8 cellular contexts compared by ENCODE assay signal in the genomic region with DNA sequence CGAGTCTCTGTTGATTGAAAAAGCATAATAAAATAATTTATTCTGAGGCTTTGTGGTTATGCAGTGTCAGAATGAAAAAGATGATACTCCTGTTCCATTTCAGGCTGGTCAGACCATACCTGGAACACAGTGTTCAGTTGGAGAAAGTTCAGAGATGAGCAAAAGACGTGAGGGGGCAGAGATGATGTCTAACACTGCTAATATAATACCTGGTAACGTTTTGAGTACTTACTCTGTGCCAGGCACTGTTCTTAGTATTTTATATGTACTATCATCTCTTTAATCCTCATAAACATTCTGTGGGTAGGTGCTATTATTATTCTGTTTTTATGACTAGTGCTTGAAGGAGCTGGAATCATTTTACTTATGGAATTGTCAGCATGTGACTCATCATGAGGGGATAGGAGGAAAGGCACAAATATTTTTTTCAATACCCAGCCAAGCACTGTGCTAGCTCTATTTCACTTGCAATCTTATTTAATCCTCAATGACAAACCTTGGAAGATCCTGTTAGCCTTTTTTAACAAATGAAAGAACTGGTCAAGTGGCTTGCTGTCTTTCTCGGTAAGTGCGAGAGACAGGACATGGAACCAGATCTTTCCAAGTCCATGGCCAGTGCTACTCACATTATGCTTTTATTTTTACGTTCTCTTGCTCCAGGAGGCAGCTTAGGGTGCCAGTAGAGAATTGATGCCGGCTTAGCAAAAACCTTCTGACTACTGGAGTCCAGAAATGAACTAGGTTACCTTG. TPM values are rescaled to one million over a fixed set of nuclear protein-coding genes. Genes with fewer than 3 reads are reported as not detected.
DNase-seq lines count a peak whose midpoint lies in the region; ATAC-seq and TF ChIP-seq lines count a peak whose summit lies in the region.

No MANE protein-coding gene starts in this region.

- peaks cover 30% of the 10 kb centered on the region for H3K36me3 Mint-ChIP-seq in activated naive CD8-positive, alpha-beta T cell treated with anti-CD3 and anti-CD28 coated beads for 36 hours

- H3K27me3 Mint-ChIP-seq in activated naive CD8-positive, alpha-beta T cell treated with anti-CD3 and anti-CD28 coated beads for 36 hours = no peaks in the 10 kb centered on the region

- peaks cover 4% of the 10 kb centered on the region for H4K20me1 ChIP-seq in hepatocyte (ENCODE audit: insufficient read depth, poor library complexity, severe bottlenecking)

- WGBS in hepatocyte (ENCODE audit: low lambda C conversion rate, missing lambda C conversion rate) = 61% methylated on average over 7 of the region's 7 CpGs

- H3K4me2 ChIP-seq in hepatocyte = peak overlapping the region; percentile 28

- H3K36me3 ChIP-seq in hepatocyte (replicated peaks; ENCODE audit: insufficient read depth, low read depth) = no peaks in the 10 kb centered on the region

- peaks cover 39% of the 10 kb centered on the region for H3K4me1 ChIP-seq in hepatocyte (ENCODE audit: insufficient read depth)

- H3K79me2 ChIP-seq in hepatocyte = peaks cover 94% of the 10 kb centered on the region

- H3K9me3 ChIP-seq in hepatocyte (ENCODE audit: low read depth) = no peaks in the 10 kb centered on the region

- H3K4me3 Mint-ChIP-seq in activated naive CD8-positive, alpha-beta T cell treated with anti-CD3 and anti-CD28 coated beads for 36 hours = peak overlapping the region; percentile 54

- peak overlapping the region; percentile 92 for H3K27ac Mint-ChIP-seq in activated naive CD8-positive, alpha-beta T cell treated with anti-CD3 and anti-CD28 coated beads for 36 hours

- no peaks in the 10 kb centered on the region for H3K9me2 ChIP-seq in hepatocyte (replicated peaks; ENCODE audit: insufficient read depth)

- H3K27ac ChIP-seq in hepatocyte (peak overlapping the region; percentile 79), substantia nigra (ENCODE audit: low read depth, low read length, poor library complexity, severe bottlenecking) (peak overlapping the region; percentile 17)

- no peak overlapping the region for H2AFZ ChIP-seq in hepatocyte

- ATAC-seq in HG03045 (IDR thresholded peaks at IDR 0.05; ENCODE audit: unreplicated experiment) (peak; percentile 68), GM21528 (IDR thresholded peaks at IDR 0.05; ENCODE audit: low FRiP score, unreplicated experiment) (no peak)

- peaks cover 63% of the 10 kb centered on the region for H3K4me1 Mint-ChIP-seq in activated naive CD8-positive, alpha-beta T cell treated with anti-CD3 and anti-CD28 coated beads for 36 hours

- H3K9me3 Mint-ChIP-seq in activated naive CD8-positive, alpha-beta T cell treated with anti-CD3 and anti-CD28 coated beads for 36 hours = peaks cover 4% of the 10 kb centered on the region

- DNase-seq in GM12865 (ENCODE audit: low read depth) (peak; percentile 57), hepatocyte (ENCODE audit: low spot score) (peak; percentile 27), substantia nigra (lab: John Stamatoyannopoulos, UW) (no peak), NCI-H1105 (lab: John Stamatoyannopoulos, UW) (no peak), cortex of kidney (lab: John Stamatoyannopoulos, UW) (no peak)
- peak; percentile 55 for DNase-seq in activated naive CD8-positive, alpha-beta T cell treated with anti-CD3 and anti-CD28 coated beads for 36 hours

- TF ChIP-seq CTCF in GM12865 (IDR thresholded peaks at IDR 0.05; ENCODE audit: insufficient read depth, low read depth, low read length, missing control alignments) = no peak
- no peak for TF ChIP-seq CTCF in hepatocyte (IDR thresholded peaks at IDR 0.05; ENCODE audit: poor library complexity)

- H3K4me3 ChIP-seq in GM12865 (ENCODE audit: low read depth, low read length) (peak overlapping the region; percentile 16; the same call in 1 of the 2 replicates), hepatocyte (no peak overlapping the region)

- H3K27me3 ChIP-seq in hepatocyte = no peaks in the 10 kb centered on the region

RNA-seq across cellular contexts. Expression of gene IQGAP1, which starts 31.9 kb away (rescaled TPM):
- 100 to 1,000 TPM; 129 to 133 TPM for total RNA-seq in activated naive CD8-positive, alpha-beta T cell treated with anti-CD3 and anti-CD28 coated beads for 36 hours
- 102 and 125 TPM in 2 replicates for total RNA-seq in hepatocyte
- 60.4 and 65.8 TPM in 2 replicates for polyA plus RNA-seq in hepatocyte

Comparison
In these comparisons a context has a peak if more than half of its experiments do, and no peak if none do; other contexts are left out.
1. DNase-seq: peak in GM12865 (single experiment), activated naive CD8-positive, alpha-beta T cell treated with anti-CD3 and anti-CD28 coated beads for 36 hours (single experiment) and hepatocyte (single experiment); none in substantia nigra (0 of 49), NCI-H1105 (single experiment) and cortex of kidney (single experiment).